In genomic region chr12:107760817-107761501, GRCh38 we compare ENCODE assay signal across 8 cellular contexts. TPM values are rescaled to one million over a fixed set of nuclear protein-coding genes. Genes with fewer than 3 reads are reported as not detected.
A peak's percentile ranks its signal among the peaks of the same experiment; 100 is the strongest.
DNase-seq lines count a peak whose midpoint lies in the region; ATAC-seq and TF ChIP-seq lines count a peak whose summit lies in the region.

TSS of gene PRDM4 (minus strand) at chr12:107761137. CDS start at chr12:107760515, 622 bp downstream.

- DNase-seq in GM12864 (ENCODE audit: low read depth) (peak; percentile 71), NCI-H1092 treated with DMSO at 0.1 percent for 48 hours (lab: John Stamatoyannopoulos, UW) (peak; percentile 89), SKM-1 (lab: John Stamatoyannopoulos, UW; ENCODE audit: unreplicated experiment) (peak; percentile 40), glutamatergic neuron (peak; percentile 97), osteocyte (ENCODE audit: extremely low spot score, unreplicated experiment) (peak; percentile 99)

- no peaks in the 10 kb centered on the region for H3K9me3 Mint-ChIP-seq in activated naive CD8-positive, alpha-beta T cell (ENCODE audit: low read depth)
- peaks cover 5% of the 10 kb centered on the region for H3K9me3 Mint-ChIP-seq in glutamatergic neuron (ENCODE audit: unreplicated experiment)
- no peaks in the 10 kb centered on the region for H3K9me3 Mint-ChIP-seq in osteocyte (ENCODE audit: unreplicated experiment)

- no peaks in the 10 kb centered on the region for H3K36me3 Mint-ChIP-seq in activated naive CD8-positive, alpha-beta T cell
- H3K36me3 Mint-ChIP-seq in glutamatergic neuron (ENCODE audit: unreplicated experiment) (no peaks in the 10 kb centered on the region), osteocyte (ENCODE audit: unreplicated experiment) (peaks cover 8% of the 10 kb centered on the region)

- H3K27ac Mint-ChIP-seq in activated naive CD8-positive, alpha-beta T cell: peak within 1 kb of the TSS; percentile 75
- H3K27ac Mint-ChIP-seq in glutamatergic neuron (ENCODE audit: unreplicated experiment) (peak within 1 kb of the TSS; percentile 88), osteocyte (ENCODE audit: unreplicated experiment) (peak within 1 kb of the TSS; percentile 87)

- peaks cover 14% of the 10 kb centered on the region for H3K4me1 ChIP-seq in thymus (ENCODE audit: control insufficient read depth, insufficient read depth, low read length)

- TF ChIP-seq CTCF in GM12864 (IDR thresholded peaks at IDR 0.05; ENCODE audit: low read depth, low read length, missing control alignments) (peak; percentile 66), glutamatergic neuron (IDR thresholded peaks at IDR 0.05; ENCODE audit: partially characterized antibody, unreplicated experiment) (no peak), osteocyte (IDR thresholded peaks at IDR 0.05) (peak; percentile 46)

- H3K9me3 ChIP-seq in thymus (ENCODE audit: control insufficient read depth): no peaks in the 10 kb centered on the region

- under 1% methylated on average over 83 of the region's 83 CpGs for WGBS in thymus

- peaks cover 6% of the 10 kb centered on the region for H3K36me3 ChIP-seq in thymus (ENCODE audit: control insufficient read depth, insufficient read depth)

- ATAC-seq in HG02623 (IDR thresholded peaks at IDR 0.05; ENCODE audit: unreplicated experiment): peak; percentile 93

- H3K4me3 ChIP-seq in GM12864 (ENCODE audit: low read depth, low read length) (peak within 1 kb of the TSS; percentile 96), thymus (ENCODE audit: low read length) (peak within 1 kb of the TSS; percentile 94)

- no peaks in the 10 kb centered on the region for H3K27me3 ChIP-seq in thymus (ENCODE audit: control insufficient read depth, insufficient read depth)

- H3K4me3 Mint-ChIP-seq in activated naive CD8-positive, alpha-beta T cell: peak within 1 kb of the TSS; percentile 92
- H3K4me3 Mint-ChIP-seq in glutamatergic neuron (ENCODE audit: unreplicated experiment) (peak within 1 kb of the TSS; percentile 92), osteocyte (ENCODE audit: unreplicated experiment) (peak within 1 kb of the TSS; percentile 85)

- peaks cover 33% of the 10 kb centered on the region for H3K4me1 Mint-ChIP-seq in activated naive CD8-positive, alpha-beta T cell (ENCODE audit: low read depth)
- peaks cover 9% of the 10 kb centered on the region for H3K4me1 Mint-ChIP-seq in glutamatergic neuron (ENCODE audit: low read depth, unreplicated experiment)
- H3K4me1 Mint-ChIP-seq in osteocyte (ENCODE audit: unreplicated experiment): peaks cover 25% of the 10 kb centered on the region

- no peaks in the 10 kb centered on the region for H3K27me3 Mint-ChIP-seq in activated naive CD8-positive, alpha-beta T cell
- no peaks in the 10 kb centered on the region for H3K27me3 Mint-ChIP-seq in glutamatergic neuron (ENCODE audit: unreplicated experiment)
- peaks cover 14% of the 10 kb centered on the region for H3K27me3 Mint-ChIP-seq in osteocyte (ENCODE audit: unreplicated experiment)

- H3K27ac ChIP-seq in thymus (ENCODE audit: low read depth): peak within 1 kb of the TSS; percentile 53

RNA-seq across cellular contexts. Expression of gene PRDM4, which starts in this region (rescaled TPM):
- total RNA-seq in glutamatergic neuron (ENCODE audit: unreplicated experiment): 30.1 TPM
- 22.5 and 24.5 TPM in 2 replicates for total RNA-seq in osteocyte
- 12.8 TPM for polyA plus RNA-seq in thymus

Comparison
In these comparisons a context has a peak if more than half of its experiments do, and no peak if none do; other contexts are left out.
1. Peak in every context shown above with its lines: DNase-seq, ATAC-seq, H3K4me3 ChIP-seq and H3K27ac ChIP-seq.
2. DNase-seq: peak in every context shown above with its lines; median percentile 99 in osteocyte; 97 in glutamatergic neuron; 89 in NCI-H1092 treated with DMSO at 0.1 percent for 48 hours; 71 in GM12864; 40 in SKM-1.